ENCODE assay signal across 8 cellular contexts in genomic region chr7:143901710-143902587, GRCh38.
A peak's percentile ranks its signal among the peaks of the same experiment; 100 is the strongest.
DNase-seq lines count a peak whose midpoint lies in the region; ATAC-seq lines count a peak whose summit lies in the region.

Gene TCAF1 (minus strand): TSS chr7:143902176. CDS start chr7:143876608, 25,568 bp downstream.

- no peaks in the 10 kb centered on the region for H3K36me3 ChIP-seq in mucosa of rectum (ENCODE audit: control insufficient read depth in 2 of 2, insufficient read depth in 2 of 2, low read length in 2 of 2)

- no peaks in the 10 kb centered on the region for H3K27me3 ChIP-seq in mucosa of rectum (ENCODE audit: control insufficient read depth in 2 of 2, insufficient read depth in 2 of 2, low read length in 2 of 2)

- peak within 1 kb of the TSS; percentile 91 for H3K27ac ChIP-seq in epithelial cell of prostate
- H3K27ac ChIP-seq in mucosa of rectum (ENCODE audit: low read depth in 2 of 2, low read length in 2 of 2) = peak within 1 kb of the TSS; percentile 95 to 98

- peak; percentile 87 for DNase-seq in DMS153 (lab: John Stamatoyannopoulos, UW)
- DNase-seq in HuH-7.5 (ENCODE audit: low spot score) = peak; percentile 85
- DNase-seq in OCI-M1 (lab: John Stamatoyannopoulos, UW) = peak; percentile 92
- peak; percentile 90 for DNase-seq in activated T-cell treated with anti-CD3 and anti-CD28 coated beads for 48 hours (ENCODE audit: low read depth)
- peak; percentile 55 for DNase-seq in epithelial cell of prostate (ENCODE audit: low read depth, low spot score)
- peak; percentile 95 for DNase-seq in stimulated activated CD8-positive, alpha-beta memory T cell treated with anti-CD3 and anti-CD28 coated beads, Interleukin-4, amount 100 ng/mL, for 48 hours

- peak; percentile 96 for ATAC-seq in GM21526 (IDR thresholded peaks at IDR 0.05; ENCODE audit: low FRiP score, unreplicated experiment)

- H3K4me3 ChIP-seq in mucosa of rectum (ENCODE audit: low read length in 2 of 2) = peak within 1 kb of the TSS; percentile 76 to 95

- H3K9me3 ChIP-seq in mucosa of rectum (ENCODE audit: control insufficient read depth in 2 of 2, low read length in 2 of 2) = no peaks in the 10 kb centered on the region

- peak within 1 kb of the TSS; percentile 86 to 90 for H3K9ac ChIP-seq in mucosa of rectum (ENCODE audit: low read depth in 1 of 2, low read length in 2 of 2)

- peaks cover 0 to 7% of the 10 kb centered on the region in 2 donors for H3K4me1 ChIP-seq in mucosa of rectum (ENCODE audit: control insufficient read depth in 2 of 2, insufficient read depth in 2 of 2, low read length in 2 of 2)

Comparison
In these comparisons a context has a peak if more than half of its experiments do, and no peak if none do; other contexts are left out.
1. Peak in every context shown above with its lines: DNase-seq, ATAC-seq, H3K4me3 ChIP-seq and H3K27ac ChIP-seq.